Comparison of ENCODE assay signal across 8 cellular contexts in the genomic region with DNA sequence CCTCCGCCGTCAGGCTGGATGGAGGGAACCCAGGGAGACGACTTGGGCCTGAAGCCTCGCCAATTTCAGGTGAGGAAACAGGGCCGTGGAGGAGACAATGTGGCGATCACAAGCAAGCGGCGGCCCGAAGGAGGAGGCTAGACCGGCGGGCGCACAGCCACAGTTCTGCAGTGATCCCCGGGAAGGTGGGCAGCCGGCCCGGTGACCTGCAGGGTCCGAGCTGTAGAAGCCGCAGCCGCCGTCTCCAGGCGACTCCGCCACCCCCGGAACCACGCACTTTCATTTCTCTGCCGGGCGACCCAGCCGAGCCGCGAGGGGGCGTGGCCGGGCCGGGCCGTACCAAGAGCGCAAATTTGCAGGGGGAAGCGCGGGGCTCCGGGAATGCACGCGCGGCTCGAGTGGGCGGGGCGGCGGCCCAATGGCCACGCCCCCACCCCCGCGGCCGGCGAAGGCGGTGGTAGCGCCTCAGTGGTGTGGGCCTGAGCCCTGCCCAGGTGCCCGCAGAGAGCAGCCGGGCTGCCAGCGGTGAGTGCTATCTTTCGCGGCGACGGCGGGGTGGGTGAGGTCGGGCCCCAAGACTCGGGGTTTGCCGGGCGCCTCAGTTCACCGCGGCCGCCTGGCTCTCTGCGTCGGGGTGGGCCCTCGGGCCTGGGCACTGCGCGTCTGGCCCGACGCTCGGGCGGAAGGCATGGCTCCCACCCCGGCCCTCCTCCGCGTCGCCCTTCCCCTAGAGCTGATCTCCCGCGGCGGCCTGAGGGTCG.
DNase-seq lines count a peak whose midpoint lies in the region; ATAC-seq and TF ChIP-seq lines count a peak whose summit lies in the region.

A gene (plus strand): TSS at position 501 of the 761 bp plus-strand sequence. CDS start 38,847 bp downstream, outside the sequence.

- no peak for TF ChIP-seq CTCF in VCaP (conservative IDR thresholded peaks at IDR 0.05)

- H3K36me3 ChIP-seq in ACC112 (ENCODE audit: insufficient read depth, low read length) (no peaks in the 10 kb centered on the region), iPS-20b (ENCODE audit: insufficient read depth, low read depth, low read length) (no peaks in the 10 kb centered on the region)

- DNase-seq in NCI-H2171 treated with DMSO at 0.1 percent for 48 hours (lab: John Stamatoyannopoulos, UW) (peak; percentile 79), T47D (ENCODE audit: low read depth in 1 of 2, low spot score in 1 of 2) (peak; percentile 95 to 97)

- ATAC-seq in GM18868 (IDR thresholded peaks at IDR 0.05; ENCODE audit: unreplicated experiment): peak; percentile 90
- peak; percentile 74 for ATAC-seq in HG03103 (IDR thresholded peaks at IDR 0.05; ENCODE audit: low read depth, unreplicated experiment)

- in situ Hi-C loops in T47D (cut with HindIII; ENCODE audit: low pct_unique_long_range_greater_than_20kb, low sequenced_read_pairs): no loop called here

- no peaks in the 10 kb centered on the region for H3K9me3 ChIP-seq in iPS-20b (ENCODE audit: insufficient read depth, low read depth, low read length)

- H3K4me3 ChIP-seq in ACC112 (ENCODE audit: low read depth, low read length): peak within 1 kb of the TSS; percentile 99
- H3K4me3 ChIP-seq in iPS-20b (ENCODE audit: low read length): peak within 1 kb of the TSS; percentile 90
- H3K4me3 ChIP-seq in skin epidermis: peak within 1 kb of the TSS; percentile 78 to 99 (median 90)

- no peaks in the 10 kb centered on the region for H3K27me3 ChIP-seq in ACC112 (ENCODE audit: insufficient read depth, low read length)
- no peaks in the 10 kb centered on the region for H3K27me3 ChIP-seq in iPS-20b (ENCODE audit: insufficient read depth, low read length)

- peak within 1 kb of the TSS; percentile 83 for H2AFZ ChIP-seq in ACC112 (ENCODE audit: low read length, unreplicated experiment)

- peaks cover 45% of the 10 kb centered on the region for H3K79me2 ChIP-seq in ACC112 (ENCODE audit: control insufficient read depth, insufficient read depth, low read length, unreplicated experiment)

- peak within 1 kb of the TSS; percentile 85; the same call in 1 of the 2 replicates for H3K9ac ChIP-seq in iPS-20b (ENCODE audit: low read depth, low read length)

- H3K27ac ChIP-seq in ACC112 (ENCODE audit: low read depth, low read length) (peak within 1 kb of the TSS; percentile 16; the same call in 1 of the 2 replicates), VCaP (peak within 1 kb of the TSS; percentile 90), iPS-20b (ENCODE audit: low read length) (peak within 1 kb of the TSS; percentile 76), skin epidermis (peak within 1 kb of the TSS; percentile 76 to 99 (median 95))

- H3K4me1 ChIP-seq in ACC112 (ENCODE audit: control insufficient read depth, insufficient read depth, low read length, unreplicated experiment) (no peaks in the 10 kb centered on the region), iPS-20b (ENCODE audit: insufficient read depth, low read length) (peaks cover 6% of the 10 kb centered on the region; the same call in 1 of the 2 replicates)

Comparison
In these comparisons a context has a peak if more than half of its experiments do, and no peak if none do; other contexts are left out.
1. Peak in every context shown above with its lines: DNase-seq, ATAC-seq, H3K4me3 ChIP-seq and H3K27ac ChIP-seq.
2. H3K27ac ChIP-seq: peak in every context shown above with its lines; median percentile 95 in skin epidermis; 90 in VCaP; 76 in iPS-20b; 16 in ACC112.